28 cellular contexts compared by ENCODE assay signal in the genomic region with DNA sequence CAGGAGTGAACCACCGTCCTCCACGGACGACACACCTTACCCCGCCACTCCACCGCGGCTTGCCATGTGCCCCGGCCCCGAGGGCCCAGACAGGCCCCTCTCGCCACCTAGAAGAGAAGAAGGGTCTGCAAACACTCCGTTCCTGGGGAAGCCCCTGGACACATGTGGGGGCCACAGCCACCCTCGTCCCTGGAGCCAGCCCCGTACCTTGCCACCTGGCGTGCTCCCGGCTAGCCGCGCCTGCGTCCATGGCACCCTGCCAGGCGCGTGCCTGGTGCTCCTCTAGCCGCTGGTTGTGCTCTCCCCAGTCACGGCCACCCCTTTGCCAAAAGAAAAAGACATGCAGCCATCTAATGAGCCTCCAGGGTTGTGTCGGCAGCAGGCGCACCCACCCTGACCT. TPM values are rescaled to one million over a fixed set of nuclear protein-coding genes. Genes with fewer than 3 reads are reported as not detected.
DNase-seq lines count a peak whose midpoint lies in the region; ATAC-seq and TF ChIP-seq lines count a peak whose summit lies in the region.
"Had no signal": no experiment of that assay in that cellular context is flagged by ENCODE, and none has a peak within 500 bp of the region (broad histone marks: within the 10 kb centered on the region; RNA-seq: fewer than 3 reads in every experiment).

No MANE protein-coding gene starts in this region.

- DNase-seq in NCI-H748 (lab: John Stamatoyannopoulos, UW; ENCODE audit: unreplicated experiment) = peak; percentile 38
- no peak for DNase-seq in NCI-H748 treated with DMSO at 0.1 percent for 48 hours (lab: John Stamatoyannopoulos, UW)
- peak; percentile 59 for DNase-seq in DMS53 treated with DMSO at 0.1 percent for 48 hours (lab: John Stamatoyannopoulos, UW; ENCODE audit: unreplicated experiment)
- DNase-seq in NCI-H774 (lab: John Stamatoyannopoulos, UW) = peak; percentile 87
- peak in 1 of 2 donors; percentile 53 for DNase-seq in psoas muscle
- no peak for DNase-seq in SW 1271 (lab: John Stamatoyannopoulos, UW)
- no peak for DNase-seq in brain microvascular endothelial cell
- no peak for DNase-seq in NOMO-1 treated with DMSO at 0.1 percent for 48 hours (lab: John Stamatoyannopoulos, UW; ENCODE audit: unreplicated experiment)
- DNase-seq: activated CD4-positive, alpha-beta T cell treated with anti-CD3 and anti-CD28 coated beads for 1 hour; activated effector memory CD4-positive, alpha-beta T cell treated with Interleukin-2 at 50 U/mL for 16 hours; activated naive CD8-positive, alpha-beta T cell treated with anti-CD3 and anti-CD28 coated beads, Interleukin-2, amount 10 ng/mL, durations not matched to agents 7 days and 5 days; CD4-positive, alpha-beta T cell; colonic mucosa; effector memory CD4-positive, alpha-beta T cell; glutamatergic neuron; Kasumi-1; nephron progenitor cell; ovary; small intestine; testis had no signal

- H3K36me3 ChIP-seq in psoas muscle (ENCODE audit: insufficient read depth in 1 of 2, low read depth in 1 of 2) = peaks cover 7 to 80% of the 10 kb centered on the region in 2 donors
- peaks cover 57% of the 10 kb centered on the region for H3K36me3 ChIP-seq in brain microvascular endothelial cell (replicated peaks)
- H3K36me3 ChIP-seq: ovary had no signal

- H3K27ac ChIP-seq in psoas muscle (peak overlapping the region; percentile 2), brain microvascular endothelial cell (no peak overlapping the region)
- H3K27ac ChIP-seq: A549, ascending aorta, colonic mucosa, epithelial cell of prostate, ovary, testis had no signal

- 79 to 90% (median 80%) methylated on average over 19 to 23 of the region's 23 CpGs for WGBS in psoas muscle, 3 donors

- peaks cover 17% of the 10 kb centered on the region for H3K4me1 ChIP-seq in psoas muscle
- H3K4me1 ChIP-seq: A549, colonic mucosa, HAP-1 had no signal

- no peaks in the 10 kb centered on the region for H3K9me3 ChIP-seq in psoas muscle
- H3K9me3 ChIP-seq: A549, ascending aorta, colonic mucosa, HAP-1, ovary, testis had no signal

- TF ChIP-seq CTCF in psoas muscle (IDR thresholded peaks at IDR 0.05) (no peak), brain microvascular endothelial cell (IDR thresholded peaks at IDR 0.05; ENCODE audit: low read depth, low read length, missing control alignments) (no peak)

- H3K4me3 ChIP-seq in psoas muscle (no peak overlapping the region), brain microvascular endothelial cell (ENCODE audit: low read depth, low read length) (no peak overlapping the region)
- H3K4me3 ChIP-seq: A549, ascending aorta, cardiac muscle cell, colonic mucosa, GM12878, HAP-1, ovary, testis had no signal

- intact Hi-C loops in psoas muscle (cut with DNase I) = no loop called here

- in situ Hi-C loops in brain microvascular endothelial cell (cut with HindIII; ENCODE audit: low pct_ligation_motif_present, low sequenced_read_pairs) = no loop called here

- H3K27me3 ChIP-seq in psoas muscle (ENCODE audit: insufficient read depth in 3 of 3, low read length in 2 of 3) = no peaks in the 10 kb centered on the region
- no peaks in the 10 kb centered on the region for H3K27me3 ChIP-seq in brain microvascular endothelial cell (replicated peaks)
- H3K27me3 ChIP-seq: ascending aorta, cardiac muscle cell, colonic mucosa, ovary, testis had no signal

- no peak for ATAC-seq in psoas muscle
- ATAC-seq: A549, GM12878, left lobe of liver, Right ventricle myocardium inferior had no signal

RNA-seq across cellular contexts. Expression of gene TINCR, which starts 19.9 kb away (rescaled TPM):
- under 1 TPM in 3 of 4 donors, not detected in 1; 0.09 to 0.38 (median 0.27) TPM for total RNA-seq in psoas muscle
- under 1 TPM in 2 of 3 donors, not detected in 1; 0.06 to 0.18 TPM for polyA plus RNA-seq in psoas muscle
- total RNA-seq: ascending aorta, left lobe of liver, Right ventricle myocardium inferior had no signal

RNA-seq across cellular contexts. Expression of gene SAFB2, which starts 34.9 kb away (rescaled TPM):
- 10 to 100 TPM; 30.4 to 52.9 (median 45.6) TPM for total RNA-seq in psoas muscle
- 10 to 100 TPM; 31.0 to 45.2 (median 31.3) TPM for polyA plus RNA-seq in psoas muscle

RNA-seq across cellular contexts. Expression of gene SAFB, which starts 35.2 kb away (rescaled TPM):
- total RNA-seq in psoas muscle = 10 to 100 TPM; 51.3 to 88.9 (median 65.1) TPM
- polyA plus RNA-seq in psoas muscle = 10 to 100 TPM; 53.7 to 83.1 (median 61.0) TPM

Comparison
In these comparisons a context has a peak if more than half of its experiments do, and no peak if none do; other contexts are left out.
1. DNase-seq: peak in NCI-H748 (single experiment), DMS53 treated with DMSO at 0.1 percent for 48 hours (single experiment) and NCI-H774 (single experiment); none in NCI-H748 treated with DMSO at 0.1 percent for 48 hours (single experiment), SW 1271 (0 of 2), brain microvascular endothelial cell (single experiment) and NOMO-1 treated with DMSO at 0.1 percent for 48 hours (single experiment).